ENCODE assay signal across 21 cellular contexts in genomic region chr3:62737449-62737848, GRCh38.
"Had no signal": no experiment of that assay in that cellular context is flagged by ENCODE, and none has a peak within 500 bp of the region (broad histone marks: within the 10 kb centered on the region; RNA-seq: fewer than 3 reads in every experiment).

No MANE protein-coding gene starts in this region.

- H3K4me2 ChIP-seq: PC-9 had no signal

- H3K4me3 ChIP-seq: PC-9, Peyer's patch, SJCRH30 had no signal

- H2AFZ ChIP-seq: PC-9 had no signal

- H3K36me3 ChIP-seq: Peyer's patch, SJCRH30 had no signal

- H3K27ac ChIP-seq: PC-9, Peyer's patch, SJCRH30 had no signal

- DNase-seq: IMR-90, Karpas-422, KG1, MM.1S, NCI-H1092 treated with DMSO at 0.1 percent for 48 hours, NCI-H1436, NCI-H187, NCI-H2029, NCI-H2081 treated with DMSO at 0.1 percent for 48 hours, NCI-H2171 treated with DMSO at 0.1 percent for 48 hours, NCI-H345, NCI-H446 treated with DMSO at 0.1 percent for 48 hours, NCI-H510A treated with DMSO at 0.1 percent for 48 hours, NCI-H526, PC-9, Peyer's patch, SHP77 treated with DMSO at 0.1 percent for 48 hours, SJCRH30 had no signal

- H3K27me3 ChIP-seq: Peyer's patch, SJCRH30 had no signal

- FAIRE-seq: HepG2 had no signal

- ATAC-seq: HepG2, Right ventricle myocardium inferior, SK-N-SH treated with all-trans-retinoic acid at 6 μM for 48 hours had no signal

- H3K9me3 ChIP-seq: Peyer's patch, SJCRH30 had no signal

- H3K4me1 ChIP-seq: Peyer's patch, SJCRH30 had no signal
